ENCODE assay signal across 26 cellular contexts in genomic region chr5:64341340-64341739, GRCh38.
"Had no signal": no experiment of that assay in that cellular context is flagged by ENCODE, and none has a peak within 500 bp of the region (broad histone marks: within the 10 kb centered on the region; RNA-seq: fewer than 3 reads in every experiment).

No MANE protein-coding gene starts in this region.

- H3K9me3 Mint-ChIP-seq: neural progenitor cell; stimulated activated effector memory CD8-positive, alpha-beta T cell treated with anti-CD3 and anti-CD28 coated beads, Interleukin-12 subunit alpha, Interleukin-12 subunit beta, amount 100 ng/mL, for 72 hours had no signal

- H3K4me3 ChIP-seq: neural progenitor cell, pancreas, prostate gland, right lobe of liver, sigmoid colon, stomach, thoracic aorta, thyroid gland, tibial nerve, upper lobe of left lung, vagina had no signal

- DNase-seq: natural killer cell; occipital lobe; pancreas; right cardiac atrium; right lobe of liver; sigmoid colon; small intestine; stimulated activated CD4-positive, alpha-beta T cell treated with anti-CD3 and anti-CD28 coated beads, Interleukin-15, amount 100 ng/mL, for 24 hours; stimulated activated CD4-positive, alpha-beta T cell treated with anti-CD3 and anti-CD28 coated beads, Interleukin-2, amount 100 ng/mL, for 24 hours; stimulated activated CD4-positive, alpha-beta T cell treated with anti-CD3 and anti-CD28 coated beads, Interleukin-2, amount 100 ng/mL, for 48 hours; stimulated activated CD4-positive, alpha-beta T cell treated with anti-CD3 and anti-CD28 coated beads, Interleukin-4, amount 100 ng/mL, for 24 hours; stimulated activated naive B cell treated with anti-CD40 and anti-IgM and Interleukin-4, amounts not matched to agents 10 μg/mL and 1 μg/mL and 100 μg/mL, for 72 hours; stimulated activated naive CD4-positive, alpha-beta T cell treated with Interleukin-2 at 50 U/mL for 16 hours; stomach; thyroid gland; trophoblast cell; upper lobe of left lung had no signal

- H3K4me3 Mint-ChIP-seq: natural killer cell; nephron; neural progenitor cell; stimulated activated effector memory CD8-positive, alpha-beta T cell treated with anti-CD3 and anti-CD28 coated beads, Interleukin-12 subunit alpha, Interleukin-12 subunit beta, amount 100 ng/mL, for 72 hours; stimulated activated naive B cell treated with anti-CD40 and anti-IgM and Interleukin-4, amounts not matched to agents 10 μg/mL and 1 μg/mL and 100 μg/mL, for 72 hours; stimulated activated naive CD8-positive, alpha-beta T cell treated with anti-CD3 and anti-CD28 coated beads, Interleukin-15, Interleukin-2, amounts not matched to agents 100 ng/mL and 50 ng/mL, for 24 hours had no signal

- FAIRE-seq: pancreas, small intestine, urothelium cell line had no signal

- H3K4me2 ChIP-seq: neural progenitor cell had no signal

- H3K9ac ChIP-seq: neural progenitor cell had no signal

- H3K36me3 ChIP-seq: neural progenitor cell, pancreas, prostate gland, right lobe of liver, sigmoid colon, stomach, thoracic aorta, thyroid gland, tibial nerve, upper lobe of left lung, vagina had no signal

- H3K27me3 ChIP-seq: neural progenitor cell, pancreas, right lobe of liver, sigmoid colon, stomach, thyroid gland, tibial nerve, upper lobe of left lung, vagina had no signal

- H3K36me3 Mint-ChIP-seq: stimulated activated effector memory CD8-positive, alpha-beta T cell treated with anti-CD3 and anti-CD28 coated beads, Interleukin-12 subunit alpha, Interleukin-12 subunit beta, amount 100 ng/mL, for 72 hours; stimulated activated naive B cell treated with anti-CD40 and anti-IgM and Interleukin-4, amounts not matched to agents 10 μg/mL and 1 μg/mL and 100 μg/mL, for 72 hours had no signal

- H3K9me3 ChIP-seq: pancreas, prostate gland, right lobe of liver, sigmoid colon, thyroid gland, upper lobe of left lung, vagina had no signal

- H3K27me3 Mint-ChIP-seq: stimulated activated naive B cell treated with anti-CD40 and anti-IgM and Interleukin-4, amounts not matched to agents 10 μg/mL and 1 μg/mL and 100 μg/mL, for 72 hours; stimulated activated naive CD8-positive, alpha-beta T cell treated with anti-CD3 and anti-CD28 coated beads, Interleukin-15, Interleukin-2, amounts not matched to agents 100 ng/mL and 50 ng/mL, for 24 hours had no signal

- ATAC-seq: natural killer cell; pancreas; right cardiac atrium; right lobe of liver; stimulated activated effector memory CD8-positive, alpha-beta T cell treated with anti-CD3 and anti-CD28 coated beads, Interleukin-12 subunit alpha, Interleukin-12 subunit beta, amount 100 ng/mL, for 72 hours; stimulated activated naive B cell treated with anti-CD40 and anti-IgM and Interleukin-4, amounts not matched to agents 10 μg/mL and 1 μg/mL and 100 μg/mL, for 72 hours had no signal

- H3K4me1 ChIP-seq: neural progenitor cell, pancreas, prostate gland, right lobe of liver, sigmoid colon, stomach, thyroid gland, tibial nerve, upper lobe of left lung, vagina had no signal

- H2AFZ ChIP-seq: neural progenitor cell had no signal

- H3K27ac ChIP-seq: neural progenitor cell, pancreas, prostate gland, right lobe of liver, sigmoid colon, stomach, thoracic aorta, thyroid gland, tibial nerve, upper lobe of left lung, vagina had no signal

- H3K4me1 Mint-ChIP-seq: natural killer cell; neural progenitor cell; stimulated activated effector memory CD8-positive, alpha-beta T cell treated with anti-CD3 and anti-CD28 coated beads, Interleukin-12 subunit alpha, Interleukin-12 subunit beta, amount 100 ng/mL, for 72 hours; stimulated activated naive B cell treated with anti-CD40 and anti-IgM and Interleukin-4, amounts not matched to agents 10 μg/mL and 1 μg/mL and 100 μg/mL, for 72 hours had no signal

- H3K27ac Mint-ChIP-seq: natural killer cell; nephron; neural progenitor cell; stimulated activated effector memory CD8-positive, alpha-beta T cell treated with anti-CD3 and anti-CD28 coated beads, Interleukin-12 subunit alpha, Interleukin-12 subunit beta, amount 100 ng/mL, for 72 hours; stimulated activated naive B cell treated with anti-CD40 and anti-IgM and Interleukin-4, amounts not matched to agents 10 μg/mL and 1 μg/mL and 100 μg/mL, for 72 hours; stimulated activated naive CD8-positive, alpha-beta T cell treated with anti-CD3 and anti-CD28 coated beads, Interleukin-15, Interleukin-2, amounts not matched to agents 100 ng/mL and 50 ng/mL, for 24 hours had no signal
